In genomic region chr1:172390620-172391491, GRCh38 we compare ENCODE assay signal across 9 cellular contexts. TPM values are rescaled to one million over a fixed set of nuclear protein-coding genes. Genes with fewer than 3 reads are reported as not detected.
DNase-seq lines count a peak whose midpoint lies in the region; ATAC-seq and TF ChIP-seq lines count a peak whose summit lies in the region.
"Had no signal": no experiment of that assay in that cellular context is flagged by ENCODE, and none has a peak within 500 bp of the region (broad histone marks: within the 10 kb centered on the region; RNA-seq: fewer than 3 reads in every experiment).

No MANE protein-coding gene starts in this region.

- TF ChIP-seq CTCF in SK-N-SH (IDR thresholded peaks at IDR 0.05), result no peak
- TF ChIP-seq CTCF in endodermal cell (conservative IDR thresholded peaks at IDR 0.05), result peak; percentile 35
- TF ChIP-seq CTCF in parathyroid adenoma (IDR thresholded peaks at IDR 0.05), result no peak

- no peaks in the 10 kb centered on the region for H3F3A ChIP-seq in SK-N-SH (replicated peaks; ENCODE audit: insufficient read depth)

- ATAC-seq in SK-N-SH treated with all-trans-retinoic acid at 6 μM for 48 hours (peak; percentile 59), HG03103 (IDR thresholded peaks at IDR 0.05; ENCODE audit: low read depth, unreplicated experiment) (peak; percentile 64)
- ATAC-seq: A549 had no signal

- TF ChIP-seq EP300 in SK-N-SH (IDR thresholded peaks at IDR 0.05; ENCODE audit: borderline replicate concordance in 1 of 2, low read depth in 1 of 2, low read length in 1 of 2), result no peak

- H3K27ac ChIP-seq in SK-N-SH (ENCODE audit: low read depth in 2 of 2, low read length in 1 of 2), result peak overlapping the region in 1 of 2 experiments; percentile 94; a peak in 2 of 4 replicates
- no peak overlapping the region for H3K27ac ChIP-seq in endodermal cell (ENCODE audit: low read depth, low read length)
- H3K27ac ChIP-seq in parathyroid adenoma, result peak overlapping the region; percentile 76

- WGBS in SK-N-SH (ENCODE audit: low lambda C conversion rate), result 90% methylated on average over 9 of the region's 9 CpGs
- WGBS in endodermal cell (ENCODE audit: insufficient coverage in 1 of 2, insufficient read length in 1 of 2), 2 experiments, result 69 to 77% methylated on average over 8 to 9 of the region's 9 CpGs

- H3K36me3 ChIP-seq in SK-N-SH (replicated peaks in 1 of 2; ENCODE audit: control insufficient read depth in 1 of 2, insufficient read depth in 2 of 2, low read length in 1 of 2), result no peaks in the 10 kb centered on the region
- H3K36me3 ChIP-seq in endodermal cell (ENCODE audit: control insufficient read depth, insufficient read depth, low read length), result no peaks in the 10 kb centered on the region
- no peaks in the 10 kb centered on the region for H3K36me3 ChIP-seq in parathyroid adenoma (ENCODE audit: control insufficient read depth, insufficient read depth, low read length)

- no peaks in the 10 kb centered on the region for H3K27me3 Mint-ChIP-seq in endodermal cell (ENCODE audit: insufficient read depth)

- H3K79me2 ChIP-seq in SK-N-SH (ENCODE audit: insufficient read depth) (no peaks in the 10 kb centered on the region), parathyroid adenoma (no peaks in the 10 kb centered on the region)

- no peak overlapping the region for H3K4me3 ChIP-seq in SK-N-SH (ENCODE audit: low read depth in 2 of 2, low read length in 1 of 2)
- H3K4me3 ChIP-seq in endodermal cell (ENCODE audit: low read length), result no peak overlapping the region
- peak overlapping the region; percentile 25 for H3K4me3 ChIP-seq in parathyroid adenoma (ENCODE audit: low read depth, low read length)
- H3K4me3 ChIP-seq: A549 had no signal

- no peaks in the 10 kb centered on the region for H4K20me1 ChIP-seq in SK-N-SH (ENCODE audit: insufficient read depth)

- H3K4me3 Mint-ChIP-seq in endodermal cell, result no peak overlapping the region

- CTCF ChIA-PET in SK-N-SH (lab: Yijun Ruan, JAX), result interaction anchor here (0.6 to 1.4 kb wide), 3 partner anchors 9 to 1117 kb away, joined by 3 to 4 read pairs (median 3); no protein-coding TSS in a partner anchor

- H3K9me3 Mint-ChIP-seq in endodermal cell, result no peaks in the 10 kb centered on the region

- no peaks in the 10 kb centered on the region for H3K9me3 ChIP-seq in SK-N-SH
- no peaks in the 10 kb centered on the region for H3K9me3 ChIP-seq in endodermal cell (ENCODE audit: control insufficient read depth, low read length)
- no peaks in the 10 kb centered on the region for H3K9me3 ChIP-seq in parathyroid adenoma (ENCODE audit: control insufficient read depth, low read length)
- H3K9me3 ChIP-seq: A549 had no signal

- TF ChIP-seq RAD21 in SK-N-SH (IDR thresholded peaks at IDR 0.05; ENCODE audit: low read length), result no peak

- no peak overlapping the region for H3K27ac Mint-ChIP-seq in endodermal cell

- POLR2A ChIA-PET in SK-N-SH (lab: Yijun Ruan, JAX), result no interaction called here

- H3K9me2 ChIP-seq in SK-N-SH, result no peaks in the 10 kb centered on the region

- H3K9ac ChIP-seq in SK-N-SH, result no peak overlapping the region
- H3K9ac ChIP-seq in endodermal cell (ENCODE audit: extremely low read depth, low read length, poor library complexity, severe bottlenecking), result no peak overlapping the region
- no peak overlapping the region for H3K9ac ChIP-seq in parathyroid adenoma

- H3K4me1 ChIP-seq in SK-N-SH (ENCODE audit: control insufficient read depth in 1 of 2, insufficient read depth in 2 of 2, low read depth in 1 of 2, low read length in 1 of 2), result peaks cover 4 to 23% of the 10 kb centered on the region in 2 experiments; a peak in 3 of 4 replicates
- H3K4me1 ChIP-seq in endodermal cell (ENCODE audit: control insufficient read depth, insufficient read depth, low read length), result no peaks in the 10 kb centered on the region
- peaks cover 9% of the 10 kb centered on the region for H3K4me1 ChIP-seq in parathyroid adenoma

- H3K4me1 Mint-ChIP-seq in endodermal cell, result peaks cover 39% of the 10 kb centered on the region

- H3K27me3 ChIP-seq in SK-N-SH (ENCODE audit: insufficient read depth), result no peaks in the 10 kb centered on the region
- H3K27me3 ChIP-seq in endodermal cell (ENCODE audit: control insufficient read depth, insufficient read depth, low read length, poor library complexity, severe bottlenecking), result no peaks in the 10 kb centered on the region
- no peaks in the 10 kb centered on the region for H3K27me3 ChIP-seq in parathyroid adenoma (ENCODE audit: control insufficient read depth, insufficient read depth, low read length)

- H2AFZ ChIP-seq in SK-N-SH (ENCODE audit: low read depth), result no peak overlapping the region
- H2AFZ ChIP-seq in parathyroid adenoma, result peak overlapping the region; percentile 81

- H3K36me3 Mint-ChIP-seq in endodermal cell (ENCODE audit: low read depth), result peaks cover 1% of the 10 kb centered on the region

- no peak overlapping the region for H3K4me2 ChIP-seq in SK-N-SH
- H3K4me2 ChIP-seq in parathyroid adenoma (ENCODE audit: low read length), result peak overlapping the region; percentile 63
- H3K4me2 ChIP-seq: A549 had no signal

- no peak for DNase-seq in SK-N-SH
- DNase-seq in endodermal cell, result peak; percentile 64
- no peak for DNase-seq in NCI-H2227 (lab: John Stamatoyannopoulos, UW; ENCODE audit: unreplicated experiment)
- DNase-seq in NCI-H774 (lab: John Stamatoyannopoulos, UW), result no peak
- no peak for DNase-seq in A172 (ENCODE audit: low spot score)

TF ChIP-seq in SK-N-SH treated with all-trans-retinoic acid at 6 μM for 48 hours, 23 proteins besides CTCF, POLR2A, EP300 and RAD21:
- TF ChIP-seq ISL1 (CRISPR knock-in tag; IDR thresholded peaks at IDR 0.05), result no peak
- TF ChIP-seq OSR1 (CRISPR knock-in tag; IDR thresholded peaks at IDR 0.05), result no peak
- TF ChIP-seq TOX (CRISPR knock-in tag; IDR thresholded peaks at IDR 0.05; ENCODE audit: borderline replicate concordance), result no peak
- no peak for TF ChIP-seq ZFP30 (CRISPR knock-in tag; IDR thresholded peaks at IDR 0.05)
- no peak for TF ChIP-seq ZNF8 (CRISPR knock-in tag; IDR thresholded peaks at IDR 0.05)
- TF ChIP-seq ESRRG (CRISPR knock-in tag; IDR thresholded peaks at IDR 0.05), result no peak
- no peak for TF ChIP-seq CSDC2 (CRISPR knock-in tag; IDR thresholded peaks at IDR 0.05)
- no peak for TF ChIP-seq PATZ1 (CRISPR knock-in tag; IDR thresholded peaks at IDR 0.05; ENCODE audit: borderline replicate concordance)
- no peak for TF ChIP-seq ZNF565 (CRISPR knock-in tag; conservative IDR thresholded peaks at IDR 0.05; ENCODE audit: low read depth)

TF ChIP-seq in SK-N-SH, 30 proteins besides CTCF, POLR2A, EP300 and RAD21:
- TF ChIP-seq FOXM1 (IDR thresholded peaks at IDR 0.05; ENCODE audit: low read depth), result no peak

RNA-seq across cellular contexts. Expression of gene C1orf105, which starts 29.6 kb away (rescaled TPM):
- not detected in 2 replicates for polyA plus RNA-seq in SK-N-SH (2012; rRNA removed)
- polyA plus RNA-seq in SK-N-SH (2012; cell fraction: cytosol; rRNA removed), result not detected in 2 replicates
- not detected in 2 replicates for polyA plus RNA-seq in SK-N-SH (2012; cell fraction: nucleus; rRNA removed)
- not detected for total RNA-seq in endodermal cell
- not detected for polyA plus RNA-seq in endodermal cell (2013, experiment 1 of 2)
- not detected for polyA plus RNA-seq in endodermal cell (2013, experiment 2 of 2)
- not detected in 2 replicates for total RNA-seq in A172 (2014; rRNA removed; shearing (Covaris generic))

RNA-seq across cellular contexts. Expression of gene PIGC, which starts 53.0 kb away (rescaled TPM):
- polyA plus RNA-seq in SK-N-SH (2012; rRNA removed), result 20.6 and 31.4 TPM in 2 replicates
- polyA plus RNA-seq in SK-N-SH (2012; cell fraction: cytosol; rRNA removed), result 26.9 and 28.5 TPM in 2 replicates
- polyA plus RNA-seq in SK-N-SH (2012; cell fraction: nucleus; rRNA removed), result 10.9 and 20.1 TPM in 2 replicates
- 10 to 100 TPM; 24.0 to 24.3 TPM for total RNA-seq in endodermal cell
- polyA plus RNA-seq in endodermal cell (2013, experiment 1 of 2), result 31.4 TPM
- polyA plus RNA-seq in endodermal cell (2013, experiment 2 of 2), result 28.5 TPM
- total RNA-seq in A172 (2014; rRNA removed; shearing (Covaris generic)), result 56.0 and 62.8 TPM in 2 replicates
